In the genomic region with DNA sequence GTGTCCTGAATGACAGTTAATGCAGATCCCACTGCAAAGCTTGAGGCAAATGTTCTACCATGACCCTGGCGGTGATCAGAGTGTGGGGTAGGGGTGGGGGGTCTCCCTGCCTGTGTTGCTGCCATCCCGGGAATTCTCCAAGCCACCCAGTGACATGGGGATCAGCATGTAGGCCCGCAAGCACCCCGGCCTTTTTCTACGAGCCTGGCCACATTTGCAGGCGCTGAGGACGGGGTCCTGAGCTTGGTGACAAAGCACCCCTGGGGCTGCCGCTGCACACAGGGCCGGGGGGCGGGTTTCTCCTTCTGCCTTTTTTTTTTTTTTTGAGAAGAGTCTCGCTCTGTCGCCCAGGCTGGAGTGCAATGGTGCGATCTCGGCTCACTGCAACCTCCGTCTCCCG, we compare ENCODE assay signal across 20 cellular contexts. TPM values are rescaled to one million over a fixed set of nuclear protein-coding genes. Genes with fewer than 3 reads are reported as not detected.
DNase-seq lines count a peak whose midpoint lies in the region; ATAC-seq, FAIRE-seq and TF ChIP-seq lines count a peak whose summit lies in the region.
"Had no signal": no experiment of that assay in that cellular context is flagged by ENCODE, and none has a peak within 500 bp of the region (broad histone marks: within the 10 kb centered on the region; RNA-seq: fewer than 3 reads in every experiment).

No MANE protein-coding gene starts in this region.

- no peaks in the 10 kb centered on the region for H3K9me3 Mint-ChIP-seq in activated T-cell treated with anti-CD3 and anti-CD28 coated beads, Interleukin-2, amount 50 U/mL, for 72 hours
- no peaks in the 10 kb centered on the region for H3K9me3 Mint-ChIP-seq in activated T-cell treated with anti-CD3 and anti-CD28 coated beads, Interleukin-2, amount 50 U/mL, for 4 hours
- H3K9me3 Mint-ChIP-seq in WTC11, result no peaks in the 10 kb centered on the region
- H3K9me3 Mint-ChIP-seq in stimulated activated effector memory CD8-positive, alpha-beta T cell treated with anti-CD3 and anti-CD28 coated beads, Interleukin-12 subunit alpha, Interleukin-12 subunit beta, amount 100 ng/mL, for 72 hours, result no peaks in the 10 kb centered on the region

- no peak for DNase-seq in activated T-cell treated with anti-CD3 and anti-CD28 coated beads, Interleukin-2, amount 50 U/mL, for 72 hours
- DNase-seq in activated T-cell treated with anti-CD3 and anti-CD28 coated beads, Interleukin-2, amount 50 U/mL, for 4 hours, result no peak
- DNase-seq in HL-60 (ENCODE audit: low read depth in 1 of 2, low spot score in 1 of 2), result no peak
- DNase-seq in WTC11 (ENCODE audit: low spot score), result no peak
- DNase-seq in stimulated activated effector memory CD8-positive, alpha-beta T cell treated with anti-CD3 and anti-CD28 coated beads, Interleukin-12 subunit alpha, Interleukin-12 subunit beta, amount 100 ng/mL, for 72 hours (ENCODE audit: low spot score in 2 of 2), result no peak
- DNase-seq in H54 (ENCODE audit: insufficient read length, low spot score), result no peak
- DNase-seq in stimulated activated naive CD4-positive, alpha-beta T cell (lab: John Stamatoyannopoulos, UW), result no peak
- DNase-seq: BE2C; CD8-positive, alpha-beta memory T cell; DMS 273 treated with DMSO at 0.1 percent for 48 hours; EL; H7; MG63; NCI-H1105; NCI-H187 treated with DMSO at 0.1 percent for 48 hours; NCI-H2171; NCI-H510A; SJCRH30 had no signal

- TF ChIP-seq CTCF in HL-60 (IDR thresholded peaks at IDR 0.05; ENCODE audit: insufficient read depth, low read length) (no peak), WTC11 (IDR thresholded peaks at IDR 0.05) (no peak)

- ATAC-seq in activated T-cell treated with anti-CD3 and anti-CD28 coated beads, Interleukin-2, amount 50 U/mL, for 72 hours (replicated peaks in 1 of 2), result no peak
- no peak for ATAC-seq in activated T-cell treated with anti-CD3 and anti-CD28 coated beads, Interleukin-2, amount 50 U/mL, for 4 hours
- ATAC-seq in WTC11 (no peak), GM18907 (IDR thresholded peaks at IDR 0.05; ENCODE audit: unreplicated experiment) (no peak)
- no peak for ATAC-seq in stimulated activated effector memory CD8-positive, alpha-beta T cell treated with anti-CD3 and anti-CD28 coated beads, Interleukin-12 subunit alpha, Interleukin-12 subunit beta, amount 100 ng/mL, for 72 hours

- peak overlapping the region; percentile 50 for H3K27ac Mint-ChIP-seq in activated T-cell treated with anti-CD3 and anti-CD28 coated beads, Interleukin-2, amount 50 U/mL, for 72 hours
- 0 out of 2 replicates have a peak overlapping the region, but pooled peaks have one; percentile 15 for H3K27ac Mint-ChIP-seq in WTC11
- peak overlapping the region; percentile 88 for H3K27ac Mint-ChIP-seq in stimulated activated effector memory CD8-positive, alpha-beta T cell treated with anti-CD3 and anti-CD28 coated beads, Interleukin-12 subunit alpha, Interleukin-12 subunit beta, amount 100 ng/mL, for 72 hours

- FAIRE-seq in H54 (lab: Jason Lieb, UNC), result no peak

- no peaks in the 10 kb centered on the region for H3K27me3 ChIP-seq in HL-60 (ENCODE audit: insufficient read depth, poor library complexity, severe bottlenecking)
- H3K27me3 ChIP-seq: BE2C, MG63, SJCRH30 had no signal

- peaks cover 7 to 33% of the 10 kb centered on the region in 2 donors for H3K36me3 Mint-ChIP-seq in activated T-cell treated with anti-CD3 and anti-CD28 coated beads, Interleukin-2, amount 50 U/mL, for 72 hours (ENCODE audit: insufficient read depth in 2 of 2)
- H3K36me3 Mint-ChIP-seq in activated T-cell treated with anti-CD3 and anti-CD28 coated beads, Interleukin-2, amount 50 U/mL, for 4 hours (ENCODE audit: insufficient read depth), result peaks cover 33% of the 10 kb centered on the region
- H3K36me3 Mint-ChIP-seq in WTC11, result peaks cover 16% of the 10 kb centered on the region
- peaks cover 100% of the 10 kb centered on the region for H3K36me3 Mint-ChIP-seq in stimulated activated effector memory CD8-positive, alpha-beta T cell treated with anti-CD3 and anti-CD28 coated beads, Interleukin-12 subunit alpha, Interleukin-12 subunit beta, amount 100 ng/mL, for 72 hours

- POLR2A ChIA-PET in WTC11 (lab: Charles Lee), result no interaction called here

- H3K4me3 ChIP-seq in HL-60 (replicated peaks; ENCODE audit: insufficient read depth, low read length), result no peak overlapping the region
- H3K4me3 ChIP-seq: MG63, SJCRH30 had no signal

- H3K27ac ChIP-seq in HL-60 (replicated peaks), result 0 out of 2 replicates have a peak overlapping the region, but pooled peaks have one; percentile 1
- H3K27ac ChIP-seq: KMS-11 had no signal

- TF ChIP-seq POLR2A in H54 (IDR thresholded peaks at IDR 0.05; ENCODE audit: low read depth, low read length), result no peak

- H3K4me3 Mint-ChIP-seq in activated T-cell treated with anti-CD3 and anti-CD28 coated beads, Interleukin-2, amount 50 U/mL, for 72 hours, result no peak overlapping the region
- H3K4me3 Mint-ChIP-seq in activated T-cell treated with anti-CD3 and anti-CD28 coated beads, Interleukin-2, amount 50 U/mL, for 4 hours, result no peak overlapping the region
- H3K4me3 Mint-ChIP-seq in WTC11, result no peak overlapping the region
- no peak overlapping the region for H3K4me3 Mint-ChIP-seq in stimulated activated effector memory CD8-positive, alpha-beta T cell treated with anti-CD3 and anti-CD28 coated beads, Interleukin-12 subunit alpha, Interleukin-12 subunit beta, amount 100 ng/mL, for 72 hours

- no peaks in the 10 kb centered on the region for H3K27me3 Mint-ChIP-seq in activated T-cell treated with anti-CD3 and anti-CD28 coated beads, Interleukin-2, amount 50 U/mL, for 72 hours (ENCODE audit: low read depth)
- no peaks in the 10 kb centered on the region for H3K27me3 Mint-ChIP-seq in activated T-cell treated with anti-CD3 and anti-CD28 coated beads, Interleukin-2, amount 50 U/mL, for 4 hours (ENCODE audit: low read depth)
- H3K27me3 Mint-ChIP-seq in WTC11 (ENCODE audit: low read depth), result no peaks in the 10 kb centered on the region

- H3K4me1 Mint-ChIP-seq in activated T-cell treated with anti-CD3 and anti-CD28 coated beads, Interleukin-2, amount 50 U/mL, for 72 hours (ENCODE audit: low read depth), result peaks cover 12% of the 10 kb centered on the region
- no peaks in the 10 kb centered on the region for H3K4me1 Mint-ChIP-seq in activated T-cell treated with anti-CD3 and anti-CD28 coated beads, Interleukin-2, amount 50 U/mL, for 4 hours (ENCODE audit: low read depth)
- H3K4me1 Mint-ChIP-seq in WTC11, result peaks cover 24% of the 10 kb centered on the region
- peaks cover 5% of the 10 kb centered on the region for H3K4me1 Mint-ChIP-seq in stimulated activated effector memory CD8-positive, alpha-beta T cell treated with anti-CD3 and anti-CD28 coated beads, Interleukin-12 subunit alpha, Interleukin-12 subunit beta, amount 100 ng/mL, for 72 hours
- H3K4me1 Mint-ChIP-seq: CD8-positive, alpha-beta memory T cell had no signal

- CTCF ChIA-PET in WTC11 (lab: Charles Lee), result interaction anchor here (1.2 kb wide), 1 partner anchor 55 kb away, joined by 3 read pairs; no protein-coding TSS in a partner anchor

TF ChIP-seq in WTC11, 78 proteins besides CTCF, POLR2A, EP300 and RAD21 (continues in another document):
- TF ChIP-seq TCF7 (CRISPR knock-in tag; IDR thresholded peaks at IDR 0.05; ENCODE audit: low read depth), result no peak
- TF ChIP-seq, protein P1, sequence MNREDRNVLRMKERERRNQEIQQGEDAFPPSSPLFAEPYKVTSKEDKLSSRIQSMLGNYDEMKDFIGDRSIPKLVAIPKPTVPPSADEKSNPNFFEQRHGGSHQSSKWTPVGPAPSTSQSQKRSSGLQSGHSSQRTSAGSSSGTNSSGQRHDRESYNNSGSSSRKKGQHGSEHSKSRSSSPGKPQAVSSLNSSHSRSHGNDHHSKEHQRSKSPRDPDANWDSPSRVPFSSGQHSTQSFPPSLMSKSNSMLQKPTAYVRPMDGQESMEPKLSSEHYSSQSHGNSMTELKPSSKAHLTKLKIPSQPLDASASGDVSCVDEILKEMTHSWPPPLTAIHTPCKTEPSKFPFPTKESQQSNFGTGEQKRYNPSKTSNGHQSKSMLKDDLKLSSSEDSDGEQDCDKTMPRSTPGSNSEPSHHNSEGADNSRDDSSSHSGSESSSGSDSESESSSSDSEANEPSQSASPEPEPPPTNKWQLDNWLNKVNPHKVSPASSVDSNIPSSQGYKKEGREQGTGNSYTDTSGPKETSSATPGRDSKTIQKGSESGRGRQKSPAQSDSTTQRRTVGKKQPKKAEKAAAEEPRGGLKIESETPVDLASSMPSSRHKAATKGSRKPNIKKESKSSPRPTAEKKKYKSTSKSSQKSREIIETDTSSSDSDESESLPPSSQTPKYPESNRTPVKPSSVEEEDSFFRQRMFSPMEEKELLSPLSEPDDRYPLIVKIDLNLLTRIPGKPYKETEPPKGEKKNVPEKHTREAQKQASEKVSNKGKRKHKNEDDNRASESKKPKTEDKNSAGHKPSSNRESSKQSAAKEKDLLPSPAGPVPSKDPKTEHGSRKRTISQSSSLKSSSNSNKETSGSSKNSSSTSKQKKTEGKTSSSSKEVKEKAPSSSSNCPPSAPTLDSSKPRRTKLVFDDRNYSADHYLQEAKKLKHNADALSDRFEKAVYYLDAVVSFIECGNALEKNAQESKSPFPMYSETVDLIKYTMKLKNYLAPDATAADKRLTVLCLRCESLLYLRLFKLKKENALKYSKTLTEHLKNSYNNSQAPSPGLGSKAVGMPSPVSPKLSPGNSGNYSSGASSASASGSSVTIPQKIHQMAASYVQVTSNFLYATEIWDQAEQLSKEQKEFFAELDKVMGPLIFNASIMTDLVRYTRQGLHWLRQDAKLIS (CRISPR knock-in tag; IDR thresholded peaks at IDR 0.05; ENCODE audit: borderline replicate concordance), result no peak
- TF ChIP-seq, protein P2, sequence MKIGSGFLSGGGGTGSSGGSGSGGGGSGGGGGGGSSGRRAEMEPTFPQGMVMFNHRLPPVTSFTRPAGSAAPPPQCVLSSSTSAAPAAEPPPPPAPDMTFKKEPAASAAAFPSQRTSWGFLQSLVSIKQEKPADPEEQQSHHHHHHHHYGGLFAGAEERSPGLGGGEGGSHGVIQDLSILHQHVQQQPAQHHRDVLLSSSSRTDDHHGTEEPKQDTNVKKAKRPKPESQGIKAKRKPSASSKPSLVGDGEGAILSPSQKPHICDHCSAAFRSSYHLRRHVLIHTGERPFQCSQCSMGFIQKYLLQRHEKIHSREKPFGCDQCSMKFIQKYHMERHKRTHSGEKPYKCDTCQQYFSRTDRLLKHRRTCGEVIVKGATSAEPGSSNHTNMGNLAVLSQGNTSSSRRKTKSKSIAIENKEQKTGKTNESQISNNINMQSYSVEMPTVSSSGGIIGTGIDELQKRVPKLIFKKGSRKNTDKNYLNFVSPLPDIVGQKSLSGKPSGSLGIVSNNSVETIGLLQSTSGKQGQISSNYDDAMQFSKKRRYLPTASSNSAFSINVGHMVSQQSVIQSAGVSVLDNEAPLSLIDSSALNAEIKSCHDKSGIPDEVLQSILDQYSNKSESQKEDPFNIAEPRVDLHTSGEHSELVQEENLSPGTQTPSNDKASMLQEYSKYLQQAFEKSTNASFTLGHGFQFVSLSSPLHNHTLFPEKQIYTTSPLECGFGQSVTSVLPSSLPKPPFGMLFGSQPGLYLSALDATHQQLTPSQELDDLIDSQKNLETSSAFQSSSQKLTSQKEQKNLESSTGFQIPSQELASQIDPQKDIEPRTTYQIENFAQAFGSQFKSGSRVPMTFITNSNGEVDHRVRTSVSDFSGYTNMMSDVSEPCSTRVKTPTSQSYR (CRISPR knock-in tag; IDR thresholded peaks at IDR 0.05), result no peak

RNA-seq across cellular contexts. Expression of a gene that starts 35.8 kb away (rescaled TPM):
- 100 to 1,000 TPM; 463 to 508 TPM for total RNA-seq in activated T-cell treated with anti-CD3 and anti-CD28 coated beads, Interleukin-2, amount 50 U/mL, for 72 hours
- 100 to 1,000 TPM; 814 to 984 (median 886) TPM for total RNA-seq in activated T-cell treated with anti-CD3 and anti-CD28 coated beads, Interleukin-2, amount 50 U/mL, for 4 hours
- 105 to 197 TPM (median 107 TPM) in 3 replicates for total RNA-seq in WTC11 (2021)

Comparison
In these comparisons a context has a peak if more than half of its experiments do, and no peak if none do; other contexts are left out.
1. H3K27ac Mint-ChIP-seq: peak in every context shown above with its lines; median percentile 88 in stimulated activated effector memory CD8-positive, alpha-beta T cell treated with anti-CD3 and anti-CD28 coated beads, Interleukin-12 subunit alpha, Interleukin-12 subunit beta, amount 100 ng/mL, for 72 hours; 50 in activated T-cell treated with anti-CD3 and anti-CD28 coated beads, Interleukin-2, amount 50 U/mL, for 72 hours; 15 in WTC11.